16 cellular contexts compared by ENCODE assay signal in the genomic region with DNA sequence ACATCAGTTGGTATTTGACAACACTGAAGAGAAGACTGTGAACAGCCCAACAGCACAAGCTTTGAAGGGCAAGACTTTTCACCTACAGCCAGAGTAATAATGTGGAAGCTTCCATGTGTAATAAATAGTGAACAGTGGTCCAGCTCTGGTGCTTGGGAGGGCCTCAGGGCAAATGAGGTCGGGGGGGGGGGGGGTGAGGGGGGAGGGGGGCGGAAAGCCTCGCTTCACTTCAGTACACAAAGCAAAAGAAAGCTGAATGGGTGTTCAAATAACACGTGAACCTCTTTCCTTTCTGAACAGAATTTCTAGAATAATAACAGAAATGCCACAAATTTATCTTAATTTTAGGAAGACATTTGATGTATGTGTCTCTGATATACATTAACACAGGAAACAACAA.
DNase-seq lines count a peak whose midpoint lies in the region; ATAC-seq, FAIRE-seq and TF ChIP-seq lines count a peak whose summit lies in the region.
"Had no signal": no experiment of that assay in that cellular context is flagged by ENCODE, and none has a peak within 500 bp of the region (broad histone marks: within the 10 kb centered on the region; RNA-seq: fewer than 3 reads in every experiment).

No MANE protein-coding gene starts in this region.

- POLR2A ChIA-PET in HepG2 (lab: Yijun Ruan, JAX) = no interaction called here
- POLR2A ChIA-PET in activated CD8-positive, alpha-beta T cell treated with anti-CD3 and anti-CD28 coated beads for 36 hours (lab: Charles Lee) = no interaction called here

- H3K27me3 ChIP-seq in HepG2 (ENCODE audit: control insufficient read depth in 1 of 2, insufficient read depth in 2 of 2, low read length in 2 of 2) = no peaks in the 10 kb centered on the region
- no peaks in the 10 kb centered on the region for H3K27me3 ChIP-seq in right lobe of liver
- H3K27me3 ChIP-seq: Peyer's patch had no signal

- no peaks in the 10 kb centered on the region for H3K79me2 ChIP-seq in HepG2 (ENCODE audit: insufficient read depth, low read length)

- H3K4me3 Mint-ChIP-seq in memory B cell = no peak overlapping the region
- no peak overlapping the region for H3K4me3 Mint-ChIP-seq in activated CD8-positive, alpha-beta T cell treated with anti-CD3 and anti-CD28 coated beads for 36 hours

- no peaks in the 10 kb centered on the region for H4K20me1 ChIP-seq in HepG2 (ENCODE audit: insufficient read depth, low read length)

- WGBS in HepG2 (ENCODE audit: low lambda C conversion rate) = 77% methylated on average over 4 of the region's 4 CpGs
- 68% methylated on average over 4 of the region's 4 CpGs for WGBS in right lobe of liver (ENCODE audit: insufficient coverage, low coverage, low lambda C conversion rate, missing lambda C conversion rate)

- no peaks in the 10 kb centered on the region for H3K9me3 Mint-ChIP-seq in memory B cell
- H3K9me3 Mint-ChIP-seq in activated CD8-positive, alpha-beta T cell treated with anti-CD3 and anti-CD28 coated beads for 36 hours = peaks cover 1% of the 10 kb centered on the region
- H3K9me3 Mint-ChIP-seq: CD4-positive, CD25-positive, alpha-beta regulatory T cell had no signal

- no TSS peak for BruUV-seq in HepG2 (replicated peaks; lab: Mats Ljungman, UMichigan)

- intact Hi-C loops in HepG2 (cut with micrococcal nuclease; ENCODE audit: unreplicated experiment) (no loop called here), right lobe of liver (cut with DNase I) (no loop called here)
- intact Hi-C loops in activated CD8-positive, alpha-beta T cell treated with anti-CD3 and anti-CD28 coated beads for 36 hours (cut with micrococcal nuclease) = no loop called here

- TF ChIP-seq RAD21 in HepG2 (CRISPR knock-in tag; IDR thresholded peaks at IDR 0.05) = no peak

- H3K9ac ChIP-seq in HepG2 (ENCODE audit: insufficient read depth, low read depth, low read length) = no peak overlapping the region

- in situ Hi-C loops in HepG2 (cut with HindIII; ENCODE audit: extremely low pct_ligation_motif_present, low pct_unique_long_range_greater_than_20kb) = no loop called here

- H3K27ac ChIP-seq in HepG2 (ENCODE audit: extremely low read length, insufficient read depth, low read length) = no peak overlapping the region
- no peak overlapping the region for H3K27ac ChIP-seq in right lobe of liver
- H3K27ac ChIP-seq: Peyer's patch had no signal

- ATAC-seq in HepG2 (no peak), right lobe of liver (no peak), memory B cell (ENCODE audit: low read depth) (no peak), GM21737 (IDR thresholded peaks at IDR 0.05; ENCODE audit: unreplicated experiment) (no peak)
- no peak for ATAC-seq in activated CD8-positive, alpha-beta T cell treated with anti-CD3 and anti-CD28 coated beads for 36 hours
- ATAC-seq: HCT116 had no signal

- CTCF ChIA-PET in HepG2 (lab: Yijun Ruan, JAX; ENCODE audit: low intra/inter-chr PET ratio, low total read pairs) = no interaction called here
- CTCF ChIA-PET in activated CD8-positive, alpha-beta T cell treated with anti-CD3 and anti-CD28 coated beads for 36 hours (lab: Charles Lee) = interaction anchor here (1.0 to 1.1 kb wide), 2 partner anchors 11 to 40 kb away, joined by 3 read pairs; no protein-coding TSS in a partner anchor

- no peak for TF ChIP-seq EP300 in HepG2 (IDR thresholded peaks at IDR 0.05; ENCODE audit: low read depth in 2 of 2, low read length in 2 of 2)
- no peak for TF ChIP-seq EP300 in HepG2 (CRISPR knock-in tag; IDR thresholded peaks at IDR 0.05; ENCODE audit: borderline replicate concordance)

- H3K36me3 Mint-ChIP-seq in memory B cell = peaks cover 6% of the 10 kb centered on the region
- peaks cover 10% of the 10 kb centered on the region for H3K36me3 Mint-ChIP-seq in activated CD8-positive, alpha-beta T cell treated with anti-CD3 and anti-CD28 coated beads for 36 hours (ENCODE audit: low read depth)

- no peaks in the 10 kb centered on the region; a peak in 1 of 5 replicates for H3K36me3 ChIP-seq in HepG2 (replicated peaks in 1 of 2; ENCODE audit: control insufficient read depth in 1 of 2, insufficient read depth in 2 of 2, low read length in 2 of 2)
- no peaks in the 10 kb centered on the region for H3K36me3 ChIP-seq in right lobe of liver
- H3K36me3 ChIP-seq: Peyer's patch had no signal

- TF ChIP-seq POLR2A in HepG2 (IDR thresholded peaks at IDR 0.05; ENCODE audit: insufficient read depth in 1 of 2, low read depth in 2 of 2, low read length in 2 of 2) (no peak), right lobe of liver (IDR thresholded peaks at IDR 0.05) (no peak)

- no peak overlapping the region for H3K4me3 ChIP-seq in HepG2 (replicated peaks in 1 of 3; ENCODE audit: insufficient read depth in 1 of 3, low read depth in 2 of 3, low read length in 3 of 3)
- H3K4me3 ChIP-seq in right lobe of liver = no peak overlapping the region
- H3K4me3 ChIP-seq: Peyer's patch had no signal

- no peak overlapping the region for H2AFZ ChIP-seq in HepG2 (ENCODE audit: low read length)

- no peak for TF ChIP-seq CTCF in HepG2 (CRISPR knock-in tag; IDR thresholded peaks at IDR 0.05)
- no peak for TF ChIP-seq CTCF in right lobe of liver (IDR thresholded peaks at IDR 0.05)
- TF ChIP-seq CTCF in activated CD8-positive, alpha-beta T cell treated with anti-CD3 and anti-CD28 coated beads for 36 hours (IDR thresholded peaks at IDR 0.05) = no peak

- peaks cover 21% of the 10 kb centered on the region for H3K4me1 Mint-ChIP-seq in memory B cell
- peaks cover 36% of the 10 kb centered on the region for H3K4me1 Mint-ChIP-seq in activated CD8-positive, alpha-beta T cell treated with anti-CD3 and anti-CD28 coated beads for 36 hours (ENCODE audit: low read depth)

- H3K9me3 ChIP-seq in HepG2 (ENCODE audit: low read length) (no peaks in the 10 kb centered on the region), right lobe of liver (no peaks in the 10 kb centered on the region)
- H3K9me3 ChIP-seq: Peyer's patch had no signal

- H3K27me3 Mint-ChIP-seq in memory B cell = no peaks in the 10 kb centered on the region
- H3K27me3 Mint-ChIP-seq in activated CD8-positive, alpha-beta T cell treated with anti-CD3 and anti-CD28 coated beads for 36 hours = no peaks in the 10 kb centered on the region
- H3K27me3 Mint-ChIP-seq: CD4-positive, CD25-positive, alpha-beta regulatory T cell had no signal

- no peak for FAIRE-seq in HepG2 (lab: Jason Lieb, UNC)

- peaks cover 9% of the 10 kb centered on the region; the same call in 1 of the 2 replicates for H3K4me1 ChIP-seq in HepG2 (ENCODE audit: insufficient read depth, low read length)
- H3K4me1 ChIP-seq in right lobe of liver = peaks cover 0 to 13% (median 3%) of the 10 kb centered on the region in 4 donors
- H3K4me1 ChIP-seq: Peyer's patch had no signal

- H3K27ac Mint-ChIP-seq in memory B cell = peak overlapping the region; percentile 50
- H3K27ac Mint-ChIP-seq in activated CD8-positive, alpha-beta T cell treated with anti-CD3 and anti-CD28 coated beads for 36 hours = no peak overlapping the region

- no peak overlapping the region for H3K4me2 ChIP-seq in HepG2 (ENCODE audit: low read depth, low read length)

- DNase-seq in HepG2 (ENCODE audit: low spot score) = no peak
- DNase-seq in right lobe of liver = no peak
- DNase-seq in NCI-H82 (lab: John Stamatoyannopoulos, UW) = peak; percentile 36
- DNase-seq in memory B cell (ENCODE audit: low spot score in 2 of 2) = no peak
- no peak for DNase-seq in AG08396 (ENCODE audit: low spot score)
- DNase-seq in activated CD8-positive, alpha-beta T cell treated with anti-CD3 and anti-CD28 coated beads for 36 hours = no peak
- DNase-seq: CD4-positive, CD25-positive, alpha-beta regulatory T cell; COR-L47; GOT3; Kasumi-1; NCI-H1694; NK-92 treated with Interleukin-12 subunit alpha and Interleukin-12 subunit beta, amount 100 ng/mL, for 24 hours; Peyer's patch; T-helper 1 cell had no signal

TF ChIP-seq in HepG2, 621 proteins besides CTCF, POLR2A, EP300 and RAD21:
- TF ChIP-seq HNRNPK (IDR thresholded peaks at IDR 0.05; ENCODE audit: low read depth, low read length, poor library complexity, severe bottlenecking) = peak; percentile 47
- no peak for TF ChIP-seq ZNF766 (CRISPR knock-in tag; IDR thresholded peaks at IDR 0.05; ENCODE audit: borderline replicate concordance)
- no peak for TF ChIP-seq CCAR2 (optimal IDR thresholded peaks at IDR 0.05; ENCODE audit: low read depth, low read length)
